10 cellular contexts compared by ENCODE assay signal in genomic region chr7:30168800-30169584, GRCh38. TPM values are rescaled to one million over a fixed set of nuclear protein-coding genes. Genes with fewer than 3 reads are reported as not detected.
DNase-seq lines count a peak whose midpoint lies in the region; ATAC-seq and TF ChIP-seq lines count a peak whose summit lies in the region.
"Had no signal": no experiment of that assay in that cellular context is flagged by ENCODE, and none has a peak within 500 bp of the region (broad histone marks: within the 10 kb centered on the region; RNA-seq: fewer than 3 reads in every experiment).

No MANE protein-coding gene starts in this region.

- H3K4me2 ChIP-seq in trophoblast cell (ENCODE audit: low read length), result no peak overlapping the region

- H4K91ac ChIP-seq in trophoblast cell (ENCODE audit: low read depth, low read length), result peak overlapping the region; percentile 48

- H3K36me3 ChIP-seq in trophoblast cell (ENCODE audit: control insufficient read depth in 1 of 2, insufficient read depth in 2 of 2, low read length in 2 of 2), result no peaks in the 10 kb centered on the region
- no peaks in the 10 kb centered on the region for H3K36me3 ChIP-seq in upper lobe of right lung

- intact Hi-C loops in upper lobe of right lung (cut with DNase I), result no loop called here

- TF ChIP-seq CTCF in RWPE1 (conservative IDR thresholded peaks at IDR 0.05; ENCODE audit: low read depth) (no peak), upper lobe of right lung (IDR thresholded peaks at IDR 0.05) (no peak)

- H2BK120ac ChIP-seq in trophoblast cell (ENCODE audit: insufficient read depth, low read length, poor library complexity), result no peak overlapping the region

- WGBS in trophoblast cell (ENCODE audit: extremely low coverage, insufficient coverage, insufficient read length), result no CpG with 5 or more reads among the region's 16 CpGs

- POLR2A ChIA-PET in RWPE1 (lab: Yijun Ruan, JAX; ENCODE audit: low non-redundant PET), result no interaction called here

- H3K79me2 ChIP-seq in trophoblast cell (ENCODE audit: control insufficient read depth, insufficient read depth, low read length, poor library complexity), result no peaks in the 10 kb centered on the region

- DNase-seq in GM03348 (ENCODE audit: low spot score) (peak; percentile 92), RWPE1 (ENCODE audit: low spot score) (peak; percentile 92), fibroblast of gingiva (ENCODE audit: low read depth) (peak; percentile 90), trophoblast cell (peak; percentile 93 to 98), upper lobe of right lung (no peak)
- DNase-seq: DMS79 treated with DMSO at 0.1 percent for 48 hours, NCI-H2171 had no signal

- H3K4ac ChIP-seq in trophoblast cell (ENCODE audit: low read depth, low read length), result no peak overlapping the region

- no peak overlapping the region for H4K8ac ChIP-seq in trophoblast cell (ENCODE audit: low read depth, low read length)

- H3K27ac ChIP-seq in RWPE1 (peak overlapping the region; percentile 69), trophoblast cell (ENCODE audit: low read depth, low read length) (no peak overlapping the region), upper lobe of right lung (no peak overlapping the region)

- H2AK5ac ChIP-seq in trophoblast cell (ENCODE audit: low read length), result no peak overlapping the region

- H3K4me3 ChIP-seq in trophoblast cell (ENCODE audit: low read depth, low read length) (no peak overlapping the region), upper lobe of right lung (no peak overlapping the region)

- no peak overlapping the region for H2AFZ ChIP-seq in trophoblast cell (ENCODE audit: insufficient read depth, low read length, poor library complexity)

- no peak overlapping the region for H4K12ac ChIP-seq in trophoblast cell (ENCODE audit: low read depth, low read length)

- H2BK5ac ChIP-seq in trophoblast cell (ENCODE audit: low read depth, low read length, poor library complexity), result peak overlapping the region; percentile 25

- no peaks in the 10 kb centered on the region for H3K9me3 ChIP-seq in trophoblast cell (ENCODE audit: insufficient read depth, low read depth, low read length)
- no peaks in the 10 kb centered on the region for H3K9me3 ChIP-seq in upper lobe of right lung

- no peak overlapping the region for H3K14ac ChIP-seq in trophoblast cell (ENCODE audit: low read length)

- no peak for ATAC-seq in HG03196 (IDR thresholded peaks at IDR 0.05; ENCODE audit: unreplicated experiment)
- no peak for ATAC-seq in GM19397 (IDR thresholded peaks at IDR 0.05; ENCODE audit: unreplicated experiment)
- no peak for ATAC-seq in upper lobe of right lung
- no peak for ATAC-seq in HG02571 (IDR thresholded peaks at IDR 0.05; ENCODE audit: unreplicated experiment)

- peaks cover 28 to 45% of the 10 kb centered on the region in 2 experiments for H3K4me1 ChIP-seq in trophoblast cell (ENCODE audit: control insufficient read depth in 1 of 2, insufficient read depth in 2 of 2, low read length in 2 of 2)
- peaks cover 34% of the 10 kb centered on the region for H3K4me1 ChIP-seq in upper lobe of right lung

- peaks cover 23% of the 10 kb centered on the region for H3K79me1 ChIP-seq in trophoblast cell (ENCODE audit: low read length)

- CTCF ChIA-PET in RWPE1 (lab: Yijun Ruan, JAX), result interaction anchor here (0.6 to 0.8 kb wide), 3 partner anchors 34 to 75 kb away, joined by 4 to 10 read pairs (median 4); partner anchors contain the start of gene MTURN

- H3K9ac ChIP-seq in trophoblast cell (ENCODE audit: low read length), result no peak overlapping the region

- H2BK12ac ChIP-seq in trophoblast cell (ENCODE audit: low read length), result no peak overlapping the region

- no peak overlapping the region for H3K18ac ChIP-seq in trophoblast cell (ENCODE audit: low read length)

- H3K27me3 ChIP-seq in trophoblast cell (ENCODE audit: insufficient read depth, low read length) (no peaks in the 10 kb centered on the region), upper lobe of right lung (no peaks in the 10 kb centered on the region)

- no peak overlapping the region for H3K23ac ChIP-seq in trophoblast cell (ENCODE audit: low read length)

RNA-seq across cellular contexts. Expression of gene MTURN, which starts 34.2 kb away (rescaled TPM):
- 1.4 and 1.6 TPM in 2 replicates for polyA plus RNA-seq in trophoblast cell (2013)
- 31.3 TPM for total RNA-seq in upper lobe of right lung
